21 cellular contexts compared by ENCODE assay signal in the genomic region with DNA sequence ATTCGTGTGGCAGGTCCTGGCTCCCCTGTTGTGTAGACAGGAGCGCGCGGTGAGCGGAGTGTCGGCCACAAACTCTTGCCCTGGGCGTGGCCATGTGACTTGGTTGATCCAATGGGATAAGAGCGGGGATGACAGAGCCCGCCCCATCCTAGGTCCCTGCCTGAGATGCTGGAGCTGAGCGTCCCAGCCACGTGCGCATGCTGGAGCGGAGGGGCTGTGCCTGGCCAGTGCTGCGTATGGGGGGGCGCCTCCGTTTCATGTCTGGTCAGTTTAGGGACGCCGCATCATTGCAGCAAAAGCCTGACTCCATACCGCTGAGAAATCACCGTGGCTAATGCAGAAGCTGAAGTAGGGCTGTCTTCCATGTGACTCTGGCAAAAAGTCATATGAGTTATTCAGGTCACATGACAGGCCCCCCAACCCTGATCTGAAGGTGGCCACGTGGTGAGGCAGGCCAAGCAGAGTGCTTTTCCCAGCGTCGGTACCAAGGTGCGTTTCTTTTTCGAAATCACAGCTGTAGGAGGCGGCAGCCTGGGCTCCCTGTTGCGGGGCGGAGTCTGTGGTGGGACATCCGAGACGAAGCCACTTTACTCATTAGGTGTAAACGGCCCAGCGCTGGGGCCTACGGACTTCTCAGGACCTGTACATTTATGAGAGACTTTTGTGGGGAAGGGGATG.
"Had no signal": no experiment of that assay in that cellular context is flagged by ENCODE, and none has a peak within 500 bp of the region (broad histone marks: within the 10 kb centered on the region; RNA-seq: fewer than 3 reads in every experiment).

No MANE protein-coding gene starts in this region.

- H3K36me3 ChIP-seq: heart left ventricle, ovary, right atrium auricular region, suprapubic skin, tibial artery, upper lobe of left lung, uterus had no signal

- H3K4me3 ChIP-seq: dorsolateral prefrontal cortex, heart left ventricle, mucosa of descending colon, ovary, right atrium auricular region, smooth muscle cell, suprapubic skin, tibial artery, upper lobe of left lung, uterus had no signal

- H3K27ac ChIP-seq: dorsolateral prefrontal cortex, heart left ventricle, ovary, right atrium auricular region, suprapubic skin, tibial artery, upper lobe of left lung, uterus had no signal

- H3K36me3 Mint-ChIP-seq: naive thymus-derived CD8-positive, alpha-beta T cell had no signal

- H3K4me1 ChIP-seq: right atrium auricular region, uterus had no signal

- H3K27me3 ChIP-seq: dorsolateral prefrontal cortex, heart left ventricle, ovary, right atrium auricular region, tibial artery, upper lobe of left lung, uterus had no signal

- H3K27ac Mint-ChIP-seq: naive thymus-derived CD8-positive, alpha-beta T cell had no signal

- H3K4me3 Mint-ChIP-seq: naive thymus-derived CD8-positive, alpha-beta T cell; neural crest cell had no signal

- ATAC-seq: esophagus mucosa; heart left ventricle; mucosa of descending colon; naive thymus-derived CD8-positive, alpha-beta T cell; stimulated activated naive CD8-positive, alpha-beta T cell treated with anti-CD3 and anti-CD28 coated beads, Interleukin-15, Interleukin-2, amounts not matched to agents 100 U/mL and 50 U/mL, for 24 hours had no signal

- H3K4me2 ChIP-seq: smooth muscle cell had no signal

- H3K9me3 Mint-ChIP-seq: neural crest cell had no signal

- DNase-seq: cortex of kidney; dorsolateral prefrontal cortex; effector CD8-positive, alpha-beta T cell; heart left ventricle; hippocampal formation; kidney glomerular epithelial cell; mammary epithelial cell; mucosa of descending colon; naive thymus-derived CD8-positive, alpha-beta T cell; nucleus accumbens; ovary; stimulated activated CD4-positive, alpha-beta T cell treated with anti-CD3 and anti-CD28 coated beads, Interleukin-2, amount 100 ng/mL, for 48 hours; stimulated activated naive CD8-positive, alpha-beta T cell treated with anti-CD3 and anti-CD28 coated beads, Interleukin-15, Interleukin-2, amounts not matched to agents 100 U/mL and 50 U/mL, for 24 hours; tibial artery; uterus had no signal
